Comparison of ENCODE assay signal across 13 cellular contexts in genomic region chr2:189933911-189934399, GRCh38.
A peak's percentile ranks its signal among the peaks of the same experiment; 100 is the strongest.
DNase-seq lines count a peak whose midpoint lies in the region; ATAC-seq lines count a peak whose summit lies in the region.
"Had no signal": no experiment of that assay in that cellular context is flagged by ENCODE, and none has a peak within 500 bp of the region (broad histone marks: within the 10 kb centered on the region; RNA-seq: fewer than 3 reads in every experiment).

No MANE protein-coding gene starts in this region.

- no peak overlapping the region for H3K27ac ChIP-seq in effector memory CD4-positive, alpha-beta T cell (ENCODE audit: insufficient read depth, low read length, poor library complexity, severe bottlenecking)
- H3K27ac ChIP-seq: dorsolateral prefrontal cortex had no signal

- no peak for ATAC-seq in GM21786 (IDR thresholded peaks at IDR 0.05; ENCODE audit: unreplicated experiment)
- ATAC-seq: activated CD8-positive, alpha-beta T cell treated with anti-CD3 and anti-CD28 coated beads for 36 hours had no signal

- peaks cover 5% of the 10 kb centered on the region for H3K4me1 ChIP-seq in adipocyte (ENCODE audit: control insufficient read depth, insufficient read depth, low read length)
- no peaks in the 10 kb centered on the region for H3K4me1 ChIP-seq in effector memory CD4-positive, alpha-beta T cell (ENCODE audit: control insufficient read depth, insufficient read depth, low read length, poor library complexity, severe bottlenecking)

- no peaks in the 10 kb centered on the region for H3K9me3 ChIP-seq in adipocyte (ENCODE audit: control insufficient read depth, low read length)
- peaks cover 1% of the 10 kb centered on the region for H3K9me3 ChIP-seq in effector memory CD4-positive, alpha-beta T cell (ENCODE audit: control insufficient read depth, low read length)

- H3K9ac ChIP-seq in adipocyte (ENCODE audit: low read length) = no peak overlapping the region

- H3K27me3 ChIP-seq in adipocyte (replicated peaks; ENCODE audit: control insufficient read depth, insufficient read depth, low read length) = no peaks in the 10 kb centered on the region
- no peaks in the 10 kb centered on the region for H3K27me3 ChIP-seq in effector memory CD4-positive, alpha-beta T cell (replicated peaks; ENCODE audit: control insufficient read depth, insufficient read depth, low read length, poor library complexity, severe bottlenecking)
- H3K27me3 ChIP-seq: dorsolateral prefrontal cortex had no signal

- H3K36me3 ChIP-seq in adipocyte (ENCODE audit: control insufficient read depth, insufficient read depth, low read length, severe bottlenecking) = no peaks in the 10 kb centered on the region
- H3K36me3 ChIP-seq in effector memory CD4-positive, alpha-beta T cell (ENCODE audit: control insufficient read depth, insufficient read depth, low read length) = no peaks in the 10 kb centered on the region

- H3K4me3 ChIP-seq in adipocyte (ENCODE audit: low read length) = no peak overlapping the region
- no peak overlapping the region for H3K4me3 ChIP-seq in effector memory CD4-positive, alpha-beta T cell (ENCODE audit: insufficient read depth, low read depth, low read length, poor library complexity, severe bottlenecking)
- H3K4me3 ChIP-seq: dorsolateral prefrontal cortex had no signal

- DNase-seq in 8988T (peak; percentile 13), HCEC 1CT (peak; percentile 95), adipocyte (ENCODE audit: low read depth) (peak; percentile 81), fibroblast of the conjunctiva (ENCODE audit: low read depth) (peak; percentile 67)
- DNase-seq in effector memory CD4-positive, alpha-beta T cell = no peak
- DNase-seq in NK-92 treated with Interleukin-12 subunit alpha and Interleukin-12 subunit beta, amount 100 ng/mL, for 24 hours (lab: John Stamatoyannopoulos, UW) = no peak
- DNase-seq in activated CD4-positive, alpha-beta T cell treated with anti-CD3 and anti-CD28 coated beads for 48 hours = no peak
- DNase-seq: activated CD8-positive, alpha-beta T cell treated with anti-CD3 and anti-CD28 coated beads for 36 hours; activated naive CD4-positive, alpha-beta T cell treated with anti-CD3 and anti-CD28 coated beads, Interleukin-2, amount 10 ng/mL, durations not matched to agents 7 days and 5 days; DND-41; dorsolateral prefrontal cortex; NCI-H146 had no signal

Comparison
In these comparisons a context has a peak if more than half of its experiments do, and no peak if none do; other contexts are left out.
1. DNase-seq: peak in 8988T (single experiment), HCEC 1CT (single experiment), adipocyte (single experiment) and fibroblast of the conjunctiva (single experiment); none in effector memory CD4-positive, alpha-beta T cell (0 of 3), NK-92 treated with Interleukin-12 subunit alpha and Interleukin-12 subunit beta, amount 100 ng/mL, for 24 hours (single experiment) and activated CD4-positive, alpha-beta T cell treated with anti-CD3 and anti-CD28 coated beads for 48 hours (single experiment).